In genomic region chr19:48965033-48965805, GRCh38 we compare ENCODE assay signal across 2 cellular contexts.
TF ChIP-seq lines count a peak whose summit lies in the region.

Gene FTL, plus strand, starts transcription at chr19:48965309. Its CDS starts 199 bp downstream, at chr19:48965508.

TF ChIP-seq in IMR-90, 13 proteins besides CTCF, POLR2A, EP300 and RAD21:
- TF ChIP-seq ELK1 (IDR thresholded peaks at IDR 0.05; ENCODE audit: borderline replicate concordance, low read depth, low read length), result no peak
- TF ChIP-seq CEBPB (IDR thresholded peaks at IDR 0.05; ENCODE audit: low read depth, low read length), result peak; percentile 73
- TF ChIP-seq MAZ (IDR thresholded peaks at IDR 0.05; ENCODE audit: borderline replicate concordance, low read depth, low read length), result peak; percentile 77; the same call in 1 of the 2 replicates
- TF ChIP-seq MXI1 (IDR thresholded peaks at IDR 0.05; ENCODE audit: borderline replicate concordance, low read depth, low read length), result no peak
- no peak for TF ChIP-seq MAFK (IDR thresholded peaks at IDR 0.05; ENCODE audit: low read depth, low read length)
- TF ChIP-seq USF2 (IDR thresholded peaks at IDR 0.05; ENCODE audit: low read depth, low read length), result peak; percentile 60
- peak; percentile 85 for TF ChIP-seq BHLHE40 (IDR thresholded peaks at IDR 0.05; ENCODE audit: low read depth, low read length)
- TF ChIP-seq NFE2L2 (IDR thresholded peaks at IDR 0.05; ENCODE audit: low read depth, low read length), result peak; percentile 44; the same call in 1 of the 2 replicates
- 0 out of 2 replicates have a peak, but pooled peaks have one; percentile 5 for TF ChIP-seq SMC3 (IDR thresholded peaks at IDR 0.05; ENCODE audit: low read depth, low read length)

TF ChIP-seq in endothelial cell of umbilical vein, 7 proteins besides CTCF, POLR2A, EP300 and RAD21 (continued from another document):
- TF ChIP-seq EZH2 (IDR thresholded peaks at IDR 0.05; ENCODE audit: borderline replicate concordance, low read depth, low read length, severe bottlenecking) (no peak), JUN (IDR thresholded peaks at IDR 0.05; ENCODE audit: borderline replicate concordance, insufficient read depth, insufficient read length, low read depth) (no peak), FOS (IDR thresholded peaks at IDR 0.05; ENCODE audit: borderline replicate concordance, insufficient read depth, low read length) (no peak), POLR2AphosphoS5 (IDR thresholded peaks at IDR 0.05; ENCODE audit: insufficient read depth, low read depth, low read length) (peak; percentile 100)
TF ChIP-seq in endothelial cell of umbilical vein: peak in this region for 1.
